In the genomic region with DNA sequence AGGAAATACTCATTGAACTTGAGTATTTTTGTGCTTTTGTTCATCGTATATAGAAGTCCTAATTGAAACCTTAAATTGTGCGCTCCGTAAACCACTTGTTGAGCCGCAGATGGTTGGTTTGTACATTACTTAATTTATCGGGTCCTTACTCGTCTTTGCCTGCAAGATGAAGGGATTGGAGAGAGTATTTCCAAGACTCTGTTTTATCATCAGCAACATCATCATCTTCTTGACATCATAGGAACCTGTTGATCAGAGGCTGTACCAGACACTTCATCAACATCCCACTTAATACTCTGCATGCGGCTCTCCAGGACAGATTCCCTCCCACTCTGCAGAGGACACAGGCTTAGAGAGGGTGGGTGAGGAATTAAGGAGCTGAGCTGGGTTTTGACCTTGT, we compare ENCODE assay signal across 15 cellular contexts. TPM values are rescaled to one million over a fixed set of nuclear protein-coding genes. Genes with fewer than 3 reads are reported as not detected.
DNase-seq lines count a peak whose midpoint lies in the region; ATAC-seq, FAIRE-seq and TF ChIP-seq lines count a peak whose summit lies in the region.
"Had no signal": no experiment of that assay in that cellular context is flagged by ENCODE, and none has a peak within 500 bp of the region (broad histone marks: within the 10 kb centered on the region; RNA-seq: fewer than 3 reads in every experiment).

No MANE protein-coding gene starts in this region.

- H3K4me1 Mint-ChIP-seq in brain (peaks cover 32% of the 10 kb centered on the region), nephron progenitor cell (peaks cover 13% of the 10 kb centered on the region)
- H3K4me1 Mint-ChIP-seq: CD14-positive monocyte; CD4-positive, alpha-beta memory T cell had no signal

- no peak for TF ChIP-seq POLR2A in GM18505 (IDR thresholded peaks at IDR 0.05; ENCODE audit: borderline replicate concordance, extremely low read depth, insufficient read depth, insufficient read length)

- peak; percentile 82 for FAIRE-seq in A204.1 (lab: Jason Lieb, UNC)
- FAIRE-seq: GM12892, H1 had no signal

- no peak for TF ChIP-seq CTCF in brain (conservative IDR thresholded peaks at IDR 0.05)
- TF ChIP-seq CTCF in nephron progenitor cell (IDR thresholded peaks at IDR 0.05) = no peak

- DNase-seq in SK-N-DZ (ENCODE audit: low spot score) = peak; percentile 31
- DNase-seq in nephron progenitor cell = no peak
- DNase-seq in T-helper 9 cell = no peak
- DNase-seq in NCI-H187 treated with DMSO at 0.1 percent for 48 hours (lab: John Stamatoyannopoulos, UW) = no peak
- DNase-seq: CD4-positive, alpha-beta memory T cell; DMS153; DMS79; GDM1; H9 had no signal

- H3K27ac Mint-ChIP-seq in brain = peak overlapping the region in 3 of 5 experiments; percentile 48 to 92 (median 81)
- peak overlapping the region; percentile 32 for H3K27ac Mint-ChIP-seq in nephron progenitor cell
- H3K27ac Mint-ChIP-seq: CD14-positive monocyte; CD4-positive, alpha-beta memory T cell had no signal

- H3K9me3 Mint-ChIP-seq in brain (peaks cover 0 to 4% (median 0%) of the 10 kb centered on the region in 5 experiments), nephron progenitor cell (no peaks in the 10 kb centered on the region)
- H3K9me3 Mint-ChIP-seq: CD14-positive monocyte; CD4-positive, alpha-beta memory T cell; H9 had no signal

- H3K4me3 Mint-ChIP-seq in brain (peak overlapping the region in 1 of 5 experiments; percentile 45), nephron progenitor cell (no peak overlapping the region)
- H3K4me3 Mint-ChIP-seq: CD14-positive monocyte; CD4-positive, alpha-beta memory T cell; H9 had no signal

- no peak for ATAC-seq in GM18505 (IDR thresholded peaks at IDR 0.05; ENCODE audit: unreplicated experiment)

- H3K36me3 Mint-ChIP-seq in brain (peaks cover 9% of the 10 kb centered on the region), nephron progenitor cell (ENCODE audit: low read depth) (no peaks in the 10 kb centered on the region)
- H3K36me3 Mint-ChIP-seq: CD14-positive monocyte; CD4-positive, alpha-beta memory T cell had no signal

- no peaks in the 10 kb centered on the region for H3K27me3 Mint-ChIP-seq in brain
- peaks cover 9% of the 10 kb centered on the region for H3K27me3 Mint-ChIP-seq in nephron progenitor cell (ENCODE audit: low read depth, poor library complexity)
- H3K27me3 Mint-ChIP-seq: CD4-positive, alpha-beta memory T cell had no signal

RNA-seq across cellular contexts. Expression of a gene that starts 28.6 kb away (rescaled TPM):
- polyA plus RNA-seq in SK-N-DZ (2014; cell fraction: cytosol; rRNA removed) = 9.5 and 23.2 TPM in 2 replicates
- 18.6 and 28.3 TPM in 2 replicates for polyA plus RNA-seq in SK-N-DZ (2014; cell fraction: nucleus; rRNA removed)
- polyA plus RNA-seq in brain (ENCODE audit: insufficient read depth, low read depth, low replicate concordance) = 10.6 TPM
